ENCODE assay signal across 3 cellular contexts in genomic region chr2:212638694-212639093, GRCh38.
"Had no signal": no experiment of that assay in that cellular context is flagged by ENCODE, and none has a peak within 500 bp of the region (broad histone marks: within the 10 kb centered on the region; RNA-seq: fewer than 3 reads in every experiment).

No MANE protein-coding gene starts in this region.

- H3K4me3 ChIP-seq: GM12878 had no signal

- ATAC-seq: GM12878 had no signal

- DNase-seq: GDM1, GF-D8 had no signal
